Comparison of ENCODE assay signal across 22 cellular contexts in the genomic region with DNA sequence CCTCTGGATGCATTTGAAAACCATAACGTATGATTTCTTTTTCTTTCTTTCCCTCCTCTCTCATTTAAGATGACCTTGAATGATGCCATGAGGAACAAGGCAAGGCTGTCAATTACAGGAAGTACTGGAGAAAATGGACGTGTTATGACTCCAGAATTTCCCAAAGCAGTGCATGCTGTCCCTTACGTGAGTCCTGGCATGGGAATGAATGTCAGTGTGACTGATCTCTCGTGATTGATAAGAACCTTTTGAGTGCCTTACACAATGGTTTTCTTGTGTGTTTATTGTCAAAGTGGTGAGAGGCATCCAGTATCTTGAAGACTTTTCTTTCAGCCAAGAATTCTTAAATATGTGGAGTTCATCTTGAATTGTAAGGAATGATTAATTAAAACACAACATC.
"Had no signal": no experiment of that assay in that cellular context is flagged by ENCODE, and none has a peak within 500 bp of the region (broad histone marks: within the 10 kb centered on the region; RNA-seq: fewer than 3 reads in every experiment).

No MANE protein-coding gene starts in this region.

- H3K4me3 ChIP-seq: cardiac muscle cell, K562, SJSA1 had no signal

- H3K27ac ChIP-seq: brain microvascular endothelial cell, cardiac muscle cell, SJSA1 had no signal

- H3K4me1 ChIP-seq: SJSA1 had no signal

- H3K36me3 ChIP-seq: brain microvascular endothelial cell, cardiac muscle cell, SJSA1 had no signal

- H3K27me3 ChIP-seq: brain microvascular endothelial cell, cardiac muscle cell, SJSA1 had no signal

- ATAC-seq: activated CD8-positive, alpha-beta memory T cell treated with anti-CD3 and anti-CD28 coated beads, Interleukin-2, amount 10 ng/mL, durations not matched to agents 7 days and 5 days; K562; PC-3; WTC11 had no signal

- DNase-seq: activated CD4-positive, alpha-beta T cell treated with anti-CD3 and anti-CD28 coated beads for 48 hours; activated CD4-positive, alpha-beta T cell treated with anti-CD3 and anti-CD28 coated beads, Interleukin-2, amount 50 U/mL, for 4 hours; activated CD4-positive, CD25-positive, alpha-beta regulatory T cell treated with anti-CD3 and anti-CD28 coated beads, Interleukin-2, amount 50 U/mL, for 72 hours; activated CD8-positive, alpha-beta memory T cell treated with anti-CD3 and anti-CD28 coated beads, Interleukin-2, amount 10 ng/mL, durations not matched to agents 7 days and 5 days; activated gamma-delta T cell; activated naive CD4-positive, alpha-beta T cell treated with anti-CD3 and anti-CD28 coated beads for 36 hours; activated T-cell treated with anti-CD3 and anti-CD28 coated beads, Interleukin-2, amount 50 U/mL, for 24 hours; brain microvascular endothelial cell; Kasumi-1; NCI-H1436 treated with DMSO at 0.1 percent for 48 hours; NCI-H187; NCI-H2081 treated with DMSO at 0.1 percent for 48 hours; NCI-H2171 treated with DMSO at 0.1 percent for 48 hours; NCI-H345; NCI-H510A; NCI-H526 treated with DMSO at 0.1 percent for 48 hours; PC-3; SHP77 had no signal

- H3K9me3 ChIP-seq: SJSA1 had no signal
